Comparison of ENCODE assay signal across 1 cellular context in genomic region chr2:196263181-196263747, GRCh38.
TF ChIP-seq lines count a peak whose summit lies in the region.

No MANE protein-coding gene starts in this region.

TF ChIP-seq in GM12878, 131 proteins besides CTCF, POLR2A, EP300 and RAD21 (continued from another document):
- TF ChIP-seq NR2C2 (IDR thresholded peaks at IDR 0.05; ENCODE audit: borderline replicate concordance, control insufficient read depth, insufficient read length, low read depth): no peak
- peak; percentile 90 for TF ChIP-seq GATAD2B (conservative IDR thresholded peaks at IDR 0.05; ENCODE audit: low read depth)
- TF ChIP-seq ZNF687 (IDR thresholded peaks at IDR 0.05): peak; percentile 84
- 0 out of 2 replicates have a peak, but pooled peaks have one; percentile 38 for TF ChIP-seq CHD1 (IDR thresholded peaks at IDR 0.05; ENCODE audit: low read depth, low read length)
- TF ChIP-seq CBX5 (IDR thresholded peaks at IDR 0.05; ENCODE audit: low read depth): 0 out of 2 replicates have a peak, but pooled peaks have one; percentile 34
- peak; percentile 83 for TF ChIP-seq NFIC (IDR thresholded peaks at IDR 0.05; ENCODE audit: low read depth, low read length)
- peak; percentile 6; the same call in 1 of the 2 replicates for TF ChIP-seq TCF12 (IDR thresholded peaks at IDR 0.05; ENCODE audit: low read depth, low read length)
- TF ChIP-seq EED (IDR thresholded peaks at IDR 0.05; ENCODE audit: low read depth): peak; percentile 68
- peak; percentile 50; the same call in 1 of the 2 replicates for TF ChIP-seq PAX5 (IDR thresholded peaks at IDR 0.05; ENCODE audit: borderline replicate concordance, low read depth, low read length)
- no peak for TF ChIP-seq KDM1A (IDR thresholded peaks at IDR 0.05; ENCODE audit: borderline replicate concordance)
- TF ChIP-seq BHLHE40 (IDR thresholded peaks at IDR 0.05; ENCODE audit: borderline replicate concordance in 1 of 2, low read depth in 2 of 2, low read length in 1 of 2): peak; percentile 28 to 42; a peak in 2 of 4 replicates
- TF ChIP-seq BCLAF1 (IDR thresholded peaks at IDR 0.05): no peak
- TF ChIP-seq MYB (IDR thresholded peaks at IDR 0.05; ENCODE audit: borderline replicate concordance, low read depth, low read length): no peak
- TF ChIP-seq RCOR1 (conservative IDR thresholded peaks at IDR 0.05; ENCODE audit: low read depth, low read length): no peak
- TF ChIP-seq ETV6 (conservative IDR thresholded peaks at IDR 0.05 in 1 of 2, IDR thresholded peaks at IDR 0.05 in 1 of 2; ENCODE audit: borderline replicate concordance in 1 of 2, low read depth in 1 of 2): peak in 1 of 2 experiments; percentile 72; a peak in 1 of 4 replicates
- TF ChIP-seq RFX5 (IDR thresholded peaks at IDR 0.05; ENCODE audit: low read depth, low read length): no peak
- TF ChIP-seq CUX1 (IDR thresholded peaks at IDR 0.05; ENCODE audit: insufficient replicate concordance, low read depth, low read length): peak; percentile 80
- peak; percentile 93 for TF ChIP-seq RUNX3 (IDR thresholded peaks at IDR 0.05; ENCODE audit: low read length)
- peak; percentile 11; the same call in 1 of the 2 replicates for TF ChIP-seq STAT3 (IDR thresholded peaks at IDR 0.05; ENCODE audit: low read depth, low read length)
- 0 out of 2 replicates have a peak, but pooled peaks have one; percentile 50 for TF ChIP-seq CBFB (IDR thresholded peaks at IDR 0.05; ENCODE audit: low read depth)
- TF ChIP-seq BCL11A (IDR thresholded peaks at IDR 0.05; ENCODE audit: low read depth, low read length): 0 out of 2 replicates have a peak, but pooled peaks have one; percentile 18
- peak; percentile 69; the same call in 1 of the 2 replicates for TF ChIP-seq MLLT1 (IDR thresholded peaks at IDR 0.05)
